In the genomic region with DNA sequence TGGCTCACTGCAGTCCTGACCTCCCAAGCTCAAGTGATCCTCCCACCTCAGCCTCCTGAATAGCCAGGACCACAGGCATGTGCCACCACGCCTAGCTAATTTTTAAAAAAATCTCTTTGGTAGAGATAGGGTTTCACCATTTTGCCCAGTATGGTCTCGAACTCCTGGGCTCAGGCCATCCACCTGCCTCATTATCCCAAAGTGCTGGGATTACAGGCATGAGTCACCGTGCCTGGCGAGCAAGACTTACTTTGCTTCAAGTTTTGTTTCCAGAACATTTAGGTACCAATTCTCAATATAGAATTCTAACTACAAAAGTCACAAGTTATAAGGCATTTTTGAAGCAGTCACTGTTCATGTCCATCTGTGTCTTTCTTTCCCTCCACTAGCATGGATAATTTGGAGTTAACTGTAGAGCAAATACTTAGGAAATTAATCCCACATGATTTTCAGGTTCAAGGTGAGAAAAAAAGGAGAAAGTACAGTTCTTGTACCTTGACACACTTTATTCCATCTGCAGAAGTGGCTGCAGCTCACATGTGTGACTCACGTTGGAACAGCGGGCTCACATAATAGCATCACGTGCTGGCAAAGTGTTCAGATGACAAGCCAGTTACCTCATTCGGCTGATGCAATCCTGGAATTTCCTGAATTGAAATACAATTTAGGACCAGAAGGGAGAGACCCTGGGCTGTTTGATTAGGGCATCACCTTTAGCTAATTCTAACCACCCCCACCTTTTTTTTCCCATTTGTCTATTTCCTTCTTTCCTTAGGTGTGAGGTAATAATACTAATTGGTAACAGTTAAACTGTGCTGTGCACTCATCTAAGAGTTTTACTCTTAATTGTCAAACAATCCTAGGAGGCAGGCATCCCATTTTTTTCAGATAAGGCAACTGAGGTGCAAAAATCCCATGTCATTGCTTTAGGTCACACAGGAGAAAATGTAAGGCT, we compare ENCODE assay signal across 8 cellular contexts. TPM values are rescaled to one million over a fixed set of nuclear protein-coding genes. Genes with fewer than 3 reads are reported as not detected.
DNase-seq lines count a peak whose midpoint lies in the region; ATAC-seq lines count a peak whose summit lies in the region.

No MANE protein-coding gene starts in this region.

- no peaks in the 10 kb centered on the region for H3K36me3 ChIP-seq in adipocyte (ENCODE audit: control insufficient read depth, insufficient read depth, low read length, severe bottlenecking)

- peaks cover 24% of the 10 kb centered on the region for H3K4me1 ChIP-seq in adipocyte (ENCODE audit: control insufficient read depth, insufficient read depth, low read length)

- no peak overlapping the region for H3K4me3 ChIP-seq in adipocyte (ENCODE audit: low read length)

- DNase-seq in DMS 273 treated with DMSO at 0.1 percent for 48 hours (lab: John Stamatoyannopoulos, UW) (peak; percentile 17), LHCN-M2 (ENCODE audit: low read depth) (peak; percentile 88), adipocyte (ENCODE audit: low read depth) (peak; percentile 96), iPS-NIHi11 (ENCODE audit: low spot score) (peak; percentile 43), stromal cell of bone marrow (ENCODE audit: low read depth) (peak; percentile 90), mesenteric fat pad (ENCODE audit: low spot score) (no peak)
- no peak for DNase-seq in activated CD8-positive, alpha-beta memory T cell treated with anti-CD3 and anti-CD28 coated beads, Interleukin-2, amount 50 U/mL, for 4 hours

- H3K9ac ChIP-seq in adipocyte (ENCODE audit: low read length): no peak overlapping the region

- no peak for ATAC-seq in HG03354 (IDR thresholded peaks at IDR 0.05; ENCODE audit: poor library complexity, severe bottlenecking, unreplicated experiment)

- H3K27me3 ChIP-seq in adipocyte (replicated peaks; ENCODE audit: control insufficient read depth, insufficient read depth, low read length): no peaks in the 10 kb centered on the region

- no peaks in the 10 kb centered on the region for H3K9me3 ChIP-seq in adipocyte (ENCODE audit: control insufficient read depth, low read length)

RNA-seq across cellular contexts. Expression of a gene that starts 46.9 kb away (rescaled TPM):
- total RNA-seq in LHCN-M2 (2014; rRNA removed): 80.0 and 82.5 TPM in 2 replicates
- polyA plus RNA-seq in LHCN-M2 (2012): 20.6 TPM
- total RNA-seq in mesenteric fat pad: 16.1 TPM

Comparison
In these comparisons a context has a peak if more than half of its experiments do, and no peak if none do; other contexts are left out.
1. DNase-seq: peak in DMS 273 treated with DMSO at 0.1 percent for 48 hours (single experiment), LHCN-M2 (single experiment), adipocyte (single experiment), iPS-NIHi11 (single experiment) and stromal cell of bone marrow (single experiment); none in activated CD8-positive, alpha-beta memory T cell treated with anti-CD3 and anti-CD28 coated beads, Interleukin-2, amount 50 U/mL, for 4 hours (single experiment) and mesenteric fat pad (single experiment).